Comparison of ENCODE assay signal across 21 cellular contexts in genomic region chr19:33702606-33703437, GRCh38.
DNase-seq lines count a peak whose midpoint lies in the region; ATAC-seq, FAIRE-seq and TF ChIP-seq lines count a peak whose summit lies in the region.
"Had no signal": no experiment of that assay in that cellular context is flagged by ENCODE, and none has a peak within 500 bp of the region (broad histone marks: within the 10 kb centered on the region; RNA-seq: fewer than 3 reads in every experiment).

No MANE protein-coding gene starts in this region.

- no peak overlapping the region for H3K56ac ChIP-seq in H1 (replicated peaks; ENCODE audit: insufficient read length, low read depth, low read length)

- H3K27ac Mint-ChIP-seq in endodermal cell = no peak overlapping the region
- H3K27ac Mint-ChIP-seq: CD4-positive, alpha-beta T cell had no signal

- no peak overlapping the region for H3K23ac ChIP-seq in H1 (ENCODE audit: insufficient read length)

- H2AFZ ChIP-seq in H1 (ENCODE audit: low read length) = no peak overlapping the region

- no peak overlapping the region for H2BK120ac ChIP-seq in H1 (replicated peaks; ENCODE audit: low read depth, low read length)

- intact Hi-C loops in left cardiac atrium (cut with DNase I) = no loop called here
- intact Hi-C loops in posterior vena cava (cut with DNase I) = no loop called here
- intact Hi-C loops in lower lobe of right lung (cut with DNase I) = no loop called here

- no peaks in the 10 kb centered on the region for H3K36me3 Mint-ChIP-seq in endodermal cell (ENCODE audit: low read depth)

- TF ChIP-seq RAD21 in H1 (IDR thresholded peaks at IDR 0.05 in 1 of 2, conservative IDR thresholded peaks at IDR 0.05 in 1 of 2; ENCODE audit: low read depth in 2 of 2, low read length in 2 of 2) = no peak

- ATAC-seq in left cardiac atrium (no peak), lower lobe of right lung (no peak)
- ATAC-seq: Panc1 had no signal

- no peaks in the 10 kb centered on the region for H3K4me1 Mint-ChIP-seq in endodermal cell

- no peak for TF ChIP-seq POLR2A in H1 (IDR thresholded peaks at IDR 0.05; ENCODE audit: control extremely low read depth in 1 of 2, low read depth in 2 of 2, low read length in 2 of 2)

- no peak overlapping the region for H4K91ac ChIP-seq in H1 (replicated peaks; ENCODE audit: insufficient read length, low read length)

- no peak overlapping the region for H3K14ac ChIP-seq in H1 (ENCODE audit: insufficient read length)

- no peaks in the 10 kb centered on the region for H3K27me3 Mint-ChIP-seq in endodermal cell (ENCODE audit: insufficient read depth)

- no peak overlapping the region for H4K5ac ChIP-seq in H1 (ENCODE audit: insufficient read length, low read depth, low read length)

- no peak for TF ChIP-seq EP300 in H1 (IDR thresholded peaks at IDR 0.05; ENCODE audit: borderline replicate concordance in 1 of 2, low read depth in 2 of 2, low read length in 2 of 2)

- no peak overlapping the region for H3K4me2 ChIP-seq in H1 (ENCODE audit: insufficient read depth in 1 of 2, low read depth in 2 of 2, low read length in 2 of 2)
- H3K4me2 ChIP-seq: KMS-11 had no signal

- H3K27ac ChIP-seq in right atrium auricular region = no peak overlapping the region
- no peak overlapping the region for H3K27ac ChIP-seq in H1 (ENCODE audit: low read depth, low read length)
- H3K27ac ChIP-seq in endodermal cell (ENCODE audit: low read depth, low read length) = no peak overlapping the region
- no peak overlapping the region for H3K27ac ChIP-seq in lower lobe of right lung
- H3K27ac ChIP-seq: KMS-11 had no signal

- H3K9ac ChIP-seq in H1 (replicated peaks in 1 of 4; ENCODE audit: extremely low read depth in 1 of 4, low read depth in 3 of 4, low read length in 3 of 4) (no peak overlapping the region), endodermal cell (ENCODE audit: extremely low read depth, low read length, poor library complexity, severe bottlenecking) (no peak overlapping the region)
- H3K9ac ChIP-seq: KMS-11 had no signal

- POLR2A ChIA-PET in H1 (lab: Charles Lee; ENCODE audit: partially characterized antibody) = no interaction called here

- H3K36me3 ChIP-seq in right atrium auricular region (no peaks in the 10 kb centered on the region), H1 (ENCODE audit: control insufficient read depth in 2 of 4, insufficient read depth in 4 of 4, low read length in 3 of 4) (no peaks in the 10 kb centered on the region), endodermal cell (ENCODE audit: control insufficient read depth, insufficient read depth, low read length) (no peaks in the 10 kb centered on the region), lower lobe of right lung (no peaks in the 10 kb centered on the region)

- CTCF ChIA-PET in H1 (lab: Charles Lee; ENCODE audit: partially characterized antibody) = interaction anchor here (1.1 to 1.3 kb wide), 3 partner anchors 22 to 272 kb away, joined by 3 to 5 read pairs (median 4); no protein-coding TSS in a partner anchor

- FAIRE-seq in H1 (lab: Jason Lieb, UNC) = no peak
- FAIRE-seq: GM12891, HTR-8/SVneo had no signal

- DNase-seq in left cardiac atrium = peak; percentile 9
- no peak for DNase-seq in right atrium auricular region (ENCODE audit: low spot score)
- no peak for DNase-seq in H1 (ENCODE audit: low read depth in 1 of 2, low spot score in 2 of 2)
- peak; percentile 55 for DNase-seq in posterior vena cava (ENCODE audit: low spot score)
- no peak for DNase-seq in endodermal cell
- no peak for DNase-seq in HUDEP-2 (lab: John Stamatoyannopoulos, UW; ENCODE audit: unreplicated experiment in 76 of 76)
- no peak for DNase-seq in lower lobe of right lung
- DNase-seq: Caco-2; CD4-positive, alpha-beta T cell; DND-41; GOT3; IMR-90; NCI-H1092 treated with DMSO at 0.1 percent for 48 hours; NCI-H1436 treated with DMSO at 0.1 percent for 48 hours; NCI-H1930; NCI-H510A treated with DMSO at 0.1 percent for 48 hours; NCI-H774 had no signal

- no peak overlapping the region for H3K4me3 ChIP-seq in right atrium auricular region
- no peak overlapping the region for H3K4me3 ChIP-seq in H1 (ENCODE audit: extremely low read depth in 1 of 4, insufficient read depth in 2 of 4, low read depth in 3 of 4, low read length in 4 of 4)
- H3K4me3 ChIP-seq in endodermal cell (ENCODE audit: low read length) = no peak overlapping the region
- H3K4me3 ChIP-seq in lower lobe of right lung = no peak overlapping the region

- H3K18ac ChIP-seq in H1 (ENCODE audit: extremely low read depth, low read length) = no peak overlapping the region

- no peaks in the 10 kb centered on the region; the same call in none of the 2 replicates for H3K79me1 ChIP-seq in H1 (ENCODE audit: low read depth, low read length)

- no peaks in the 10 kb centered on the region for H3K9me3 Mint-ChIP-seq in endodermal cell
- H3K9me3 Mint-ChIP-seq: CD4-positive, alpha-beta T cell had no signal

- no peaks in the 10 kb centered on the region for H3K79me2 ChIP-seq in H1 (ENCODE audit: control insufficient read depth in 1 of 2, insufficient read depth in 2 of 2, low read length in 2 of 2)

- TF ChIP-seq CTCF in right atrium auricular region (IDR thresholded peaks at IDR 0.05) = no peak
- TF ChIP-seq CTCF in H1 (IDR thresholded peaks at IDR 0.05; ENCODE audit: control extremely low read depth in 1 of 3, insufficient read depth in 1 of 3, low read depth in 1 of 3, low read length in 3 of 3) = no peak
- TF ChIP-seq CTCF in endodermal cell (conservative IDR thresholded peaks at IDR 0.05) = no peak
- TF ChIP-seq CTCF in lower lobe of right lung (IDR thresholded peaks at IDR 0.05) = no peak

- H4K8ac ChIP-seq in H1 (ENCODE audit: extremely low read depth, insufficient read depth, low read length) = no peak overlapping the region

- WGBS in H1 (ENCODE audit: extremely low coverage in 1 of 2, insufficient coverage in 1 of 2, insufficient read length in 1 of 2, insufficient replicate concordance in 2 of 2, low coverage in 1 of 2, low lambda C conversion rate in 2 of 2, missing lambda C conversion rate in 1 of 2), 2 experiments = 88% methylated on average over 21 of the region's 21 CpGs; no CpG with 5 or more reads in 1 of the 2 experiments
- WGBS in endodermal cell (ENCODE audit: insufficient coverage in 1 of 2, insufficient read length in 1 of 2), 2 experiments = 85% methylated on average over 6 to 21 of the region's 21 CpGs

- no peak overlapping the region for H2BK5ac ChIP-seq in H1 (ENCODE audit: low read depth, low read length)

- H2BK12ac ChIP-seq in H1 (ENCODE audit: low read depth, low read length) = 0 out of 2 replicates have a peak overlapping the region, but pooled peaks have one; percentile 1

- H3K4me1 ChIP-seq in right atrium auricular region (no peaks in the 10 kb centered on the region), H1 (replicated peaks in 1 of 4; ENCODE audit: control insufficient read depth in 3 of 4, insufficient read depth in 4 of 4, low read length in 3 of 4) (peaks cover 0 to 8% (median 3%) of the 10 kb centered on the region in 4 experiments; a peak in 6 of 7 replicates), endodermal cell (ENCODE audit: control insufficient read depth, insufficient read depth, low read length) (no peaks in the 10 kb centered on the region), lower lobe of right lung (no peaks in the 10 kb centered on the region)
- H3K4me1 ChIP-seq: Caco-2 had no signal

- no peaks in the 10 kb centered on the region for H3K23me2 ChIP-seq in H1 (ENCODE audit: low read depth, low read length)

- no peaks in the 10 kb centered on the region for H3K9me3 ChIP-seq in right atrium auricular region
- H3K9me3 ChIP-seq in H1 (ENCODE audit: insufficient read depth in 2 of 2, low read depth in 1 of 2, low read length in 1 of 2) = no peaks in the 10 kb centered on the region
- H3K9me3 ChIP-seq in endodermal cell (ENCODE audit: control insufficient read depth, low read length) = no peaks in the 10 kb centered on the region
- no peaks in the 10 kb centered on the region for H3K9me3 ChIP-seq in lower lobe of right lung
- H3K9me3 ChIP-seq: Caco-2 had no signal

- H3K27me3 ChIP-seq in right atrium auricular region = no peaks in the 10 kb centered on the region
- H3K27me3 ChIP-seq in H1 (replicated peaks in 1 of 4; ENCODE audit: control insufficient read depth in 3 of 4, extremely low read depth in 1 of 4, insufficient read depth in 3 of 4, low read length in 3 of 4) = no peaks in the 10 kb centered on the region
- no peaks in the 10 kb centered on the region for H3K27me3 ChIP-seq in endodermal cell (ENCODE audit: control insufficient read depth, insufficient read depth, low read length, poor library complexity, severe bottlenecking)
- H3K27me3 ChIP-seq in lower lobe of right lung (ENCODE audit: low read depth) = peaks cover 8% of the 10 kb centered on the region

- no peak overlapping the region for H2BK20ac ChIP-seq in H1 (ENCODE audit: low read length)

- peak overlapping the region; percentile 33; the same call in 1 of the 2 replicates for H2AK5ac ChIP-seq in H1 (ENCODE audit: low read depth, low read length)

- no peak overlapping the region for H2BK15ac ChIP-seq in H1 (ENCODE audit: low read length)

- H3K4ac ChIP-seq in H1 (replicated peaks; ENCODE audit: insufficient read length, low read depth, low read length) = peak overlapping the region; percentile 44

- peaks cover 0 to 3% of the 10 kb centered on the region in 2 experiments for H4K20me1 ChIP-seq in H1 (replicated peaks in 1 of 2; ENCODE audit: control insufficient read depth in 1 of 2, insufficient read depth in 2 of 2, low read length in 2 of 2)

- H3K4me3 Mint-ChIP-seq in endodermal cell = no peak overlapping the region
- H3K4me3 Mint-ChIP-seq: CD4-positive, alpha-beta T cell had no signal

TF ChIP-seq in H1, 55 proteins besides CTCF, POLR2A, EP300 and RAD21:
- TF ChIP-seq TCF12 (IDR thresholded peaks at IDR 0.05; ENCODE audit: low read depth, low read length) (no peak), RBBP5 (IDR thresholded peaks at IDR 0.05; ENCODE audit: borderline replicate concordance, low read depth, low read length) (no peak)
TF ChIP-seq in H1: peak in this region for 0.

Comparison
In these comparisons a context has a peak if more than half of its experiments do, and no peak if none do; other contexts are left out.
1. DNase-seq: peak in left cardiac atrium (single experiment) and posterior vena cava (single experiment); none in right atrium auricular region (single experiment), H1 (0 of 2), endodermal cell (single experiment), HUDEP-2 (0 of 76) and lower lobe of right lung (single experiment).